15 cellular contexts compared by ENCODE assay signal in the genomic region with DNA sequence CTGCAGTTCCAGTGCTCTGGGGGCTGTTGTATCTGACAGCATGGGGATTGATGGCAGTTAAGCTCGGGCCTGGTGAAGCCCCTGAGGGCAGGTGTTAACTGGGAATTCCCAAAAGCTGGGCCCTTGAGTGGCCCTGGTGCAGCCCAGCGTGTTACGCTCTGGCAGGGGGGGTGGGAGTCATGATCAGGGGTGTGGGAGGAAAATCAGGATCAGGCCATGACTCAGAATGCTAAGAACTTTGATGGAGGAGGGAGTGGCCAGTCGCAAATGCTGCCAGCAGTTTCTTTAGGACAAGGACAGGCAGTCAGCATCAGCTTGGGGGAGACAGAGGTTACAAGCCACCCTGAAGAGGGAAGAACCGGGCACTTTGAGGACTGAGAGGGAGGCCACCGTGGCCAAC. TPM values are rescaled to one million over a fixed set of nuclear protein-coding genes. Genes with fewer than 3 reads are reported as not detected.
DNase-seq lines count a peak whose midpoint lies in the region; ATAC-seq and TF ChIP-seq lines count a peak whose summit lies in the region.
"Had no signal": no experiment of that assay in that cellular context is flagged by ENCODE, and none has a peak within 500 bp of the region (broad histone marks: within the 10 kb centered on the region; RNA-seq: fewer than 3 reads in every experiment).

No MANE protein-coding gene starts in this region.

- H2BK5ac ChIP-seq in neuronal stem cell (ENCODE audit: low read length), result no peak overlapping the region

- CTCF ChIA-PET in Caco-2 (lab: Charles Lee), result interaction anchor here (1.2 to 1.6 kb wide), 2 partner anchors 19 to 64 kb away, joined by 3 to 4 read pairs; a partner anchor contains a TSS

- peak overlapping the region; percentile 52 for H3K4me3 Mint-ChIP-seq in Caco-2 (ENCODE audit: unreplicated experiment)
- H3K4me3 Mint-ChIP-seq: activated CD4-positive, alpha-beta T cell treated with anti-CD3 and anti-CD28 coated beads, Interleukin-2, amount 10 ng/mL, durations not matched to agents 24 days and 14 days; naive thymus-derived CD8-positive, alpha-beta T cell had no signal

- H3K4ac ChIP-seq in neuronal stem cell (ENCODE audit: low read length), result no peak overlapping the region

- no peak overlapping the region for H2AK5ac ChIP-seq in neuronal stem cell (ENCODE audit: low read depth, low read length)

- no peak overlapping the region for H3K18ac ChIP-seq in neuronal stem cell (ENCODE audit: low read length)

- H3K9me3 ChIP-seq in Caco-2, result no peaks in the 10 kb centered on the region
- no peaks in the 10 kb centered on the region for H3K9me3 ChIP-seq in NT2/D1 (ENCODE audit: insufficient read depth, low read length)
- H3K9me3 ChIP-seq in neuronal stem cell (replicated peaks in 1 of 2; ENCODE audit: control insufficient read depth in 2 of 2, insufficient read depth in 1 of 2, low read depth in 1 of 2, low read length in 2 of 2), result peaks cover 0 to 5% of the 10 kb centered on the region in 2 donors
- H3K9me3 ChIP-seq: gastrocnemius medialis, transverse colon had no signal

- no TSS peak for BruUV-seq in Caco-2 (replicated peaks; lab: Mats Ljungman, UMichigan)

- no peak overlapping the region for H2BK12ac ChIP-seq in neuronal stem cell (ENCODE audit: low read length)

- H3K27me3 Mint-ChIP-seq in Caco-2 (ENCODE audit: insufficient read depth, unreplicated experiment), result no peaks in the 10 kb centered on the region
- H3K27me3 Mint-ChIP-seq: activated CD4-positive, alpha-beta T cell treated with anti-CD3 and anti-CD28 coated beads, Interleukin-2, amount 10 ng/mL, durations not matched to agents 24 days and 14 days; naive thymus-derived CD8-positive, alpha-beta T cell had no signal

- H3K27me3 ChIP-seq in Caco-2 (replicated peaks; ENCODE audit: control insufficient read depth, insufficient read depth, low read length), result no peaks in the 10 kb centered on the region
- H3K27me3 ChIP-seq in NT2/D1 (ENCODE audit: insufficient read depth, insufficient read length), result no peaks in the 10 kb centered on the region
- no peaks in the 10 kb centered on the region for H3K27me3 ChIP-seq in neuronal stem cell (ENCODE audit: control insufficient read depth in 3 of 3, insufficient read depth in 3 of 3, low read depth in 1 of 3, low read length in 3 of 3)
- H3K27me3 ChIP-seq: gastrocnemius medialis, transverse colon had no signal

- no peak overlapping the region for H3K4me2 ChIP-seq in neuronal stem cell (ENCODE audit: insufficient read depth, low read length, poor library complexity, severe bottlenecking)

- peaks cover 21% of the 10 kb centered on the region for H3K4me1 Mint-ChIP-seq in Caco-2 (ENCODE audit: low read depth, unreplicated experiment)

- no peak overlapping the region for H4K8ac ChIP-seq in neuronal stem cell (ENCODE audit: low read depth, low read length)

- H3K4me1 ChIP-seq in Caco-2 (peaks cover 15% of the 10 kb centered on the region), NT2/D1 (ENCODE audit: insufficient read depth, insufficient read length) (peaks cover 3% of the 10 kb centered on the region), neuronal stem cell (ENCODE audit: control insufficient read depth in 2 of 2, insufficient read depth in 1 of 2, low read depth in 1 of 2, low read length in 2 of 2) (no peaks in the 10 kb centered on the region)
- H3K4me1 ChIP-seq: gastrocnemius medialis had no signal

- no peak overlapping the region for H3K14ac ChIP-seq in neuronal stem cell (ENCODE audit: low read length)

- POLR2A ChIA-PET in Caco-2 (lab: Charles Lee), result interaction anchor here (0.8 to 1.0 kb wide), 2 partner anchors 20 to 21 kb away, joined by 4 to 5 read pairs; a partner anchor contains a TSS

- H3K23ac ChIP-seq in neuronal stem cell (ENCODE audit: low read depth, low read length, poor library complexity), result no peak overlapping the region

- DNase-seq in Caco-2, result peak; percentile 52 to 67
- DNase-seq in NT2/D1 (ENCODE audit: low read depth, low spot score), result no peak
- peak; percentile 83 for DNase-seq in fibroblast of mammary gland (ENCODE audit: low read depth)
- no peak for DNase-seq in neuronal stem cell (ENCODE audit: low spot score)
- DNase-seq in CD1c-positive myeloid dendritic cell (ENCODE audit: extremely low spot score), result no peak
- no peak for DNase-seq in anterior cingulate cortex (lab: John Stamatoyannopoulos, UW)
- DNase-seq in NCI-H2029 treated with DMSO at 0.1 percent for 48 hours (lab: John Stamatoyannopoulos, UW), result no peak
- DNase-seq: activated CD4-positive, alpha-beta T cell treated with anti-CD3 and anti-CD28 coated beads, Interleukin-2, amount 10 ng/mL, durations not matched to agents 24 days and 14 days; COR-L47; gastrocnemius medialis; HCEC 1CT; naive thymus-derived CD8-positive, alpha-beta T cell; NCI-H2029; transverse colon had no signal

- H3K36me3 ChIP-seq in Caco-2 (ENCODE audit: control insufficient read depth, insufficient read depth, low read length) (peaks cover 2% of the 10 kb centered on the region), NT2/D1 (ENCODE audit: insufficient read depth, insufficient read length, low read length) (peaks cover 56% of the 10 kb centered on the region), neuronal stem cell (replicated peaks in 1 of 2; ENCODE audit: control insufficient read depth in 2 of 2, insufficient read depth in 2 of 2, low read length in 2 of 2) (peaks cover 35 to 76% of the 10 kb centered on the region in 2 donors)

- no peak overlapping the region for H3K27ac ChIP-seq in neuronal stem cell (replicated peaks; ENCODE audit: low read length)
- H3K27ac ChIP-seq: gastrocnemius medialis had no signal

- peaks cover 67% of the 10 kb centered on the region for H3K36me3 Mint-ChIP-seq in Caco-2 (ENCODE audit: insufficient read depth, unreplicated experiment)

- no peak overlapping the region for H2AFZ ChIP-seq in neuronal stem cell (ENCODE audit: low read length)

- no peak overlapping the region for H2BK15ac ChIP-seq in neuronal stem cell (ENCODE audit: low read length)

- intact Hi-C loops in Caco-2 (cut with micrococcal nuclease; ENCODE audit: unreplicated experiment), result no loop called here

- WGBS in neuronal stem cell (ENCODE audit: extremely low coverage in 2 of 2, insufficient read length in 2 of 2, insufficient replicate concordance in 1 of 2), 2 donors, result no CpG with 5 or more reads among the region's 6 CpGs

- peaks cover 9% of the 10 kb centered on the region for H3K79me1 ChIP-seq in neuronal stem cell (ENCODE audit: low read depth, low read length)

- TF ChIP-seq CTCF in Caco-2 (IDR thresholded peaks at IDR 0.05; ENCODE audit: insufficient read depth in 1 of 2, low read depth in 1 of 2, low read length in 1 of 2, severe bottlenecking in 1 of 2, unreplicated experiment in 1 of 2), result no peak
- no peak for TF ChIP-seq CTCF in fibroblast of mammary gland (conservative IDR thresholded peaks at IDR 0.05; ENCODE audit: control insufficient read depth, insufficient read depth, low read depth, low read length)

- no peaks in the 10 kb centered on the region for H3K9me3 Mint-ChIP-seq in Caco-2 (ENCODE audit: unreplicated experiment)
- H3K9me3 Mint-ChIP-seq: activated CD4-positive, alpha-beta T cell treated with anti-CD3 and anti-CD28 coated beads, Interleukin-2, amount 10 ng/mL, durations not matched to agents 24 days and 14 days; naive thymus-derived CD8-positive, alpha-beta T cell had no signal

- H4K91ac ChIP-seq in neuronal stem cell (ENCODE audit: low read depth, low read length, poor library complexity), result no peak overlapping the region

- ATAC-seq in GM18867 (IDR thresholded peaks at IDR 0.05; ENCODE audit: unreplicated experiment), result no peak
- ATAC-seq: naive thymus-derived CD8-positive, alpha-beta T cell had no signal

- peak overlapping the region; percentile 80 for H3K27ac Mint-ChIP-seq in Caco-2 (ENCODE audit: unreplicated experiment)
- H3K27ac Mint-ChIP-seq: activated CD4-positive, alpha-beta T cell treated with anti-CD3 and anti-CD28 coated beads, Interleukin-2, amount 10 ng/mL, durations not matched to agents 24 days and 14 days had no signal

- H2BK120ac ChIP-seq in neuronal stem cell (ENCODE audit: low read depth, low read length), result no peak overlapping the region

- H3K9ac ChIP-seq in NT2/D1 (ENCODE audit: insufficient read length, low read depth) (peak overlapping the region; percentile 50), neuronal stem cell (ENCODE audit: low read depth, low read length, poor library complexity) (peak overlapping the region; percentile 40)

- H3K4me3 ChIP-seq in Caco-2 (ENCODE audit: low read depth, low read length), result no peak overlapping the region
- H3K4me3 ChIP-seq in NT2/D1 (ENCODE audit: insufficient read length, low read depth), result no peak overlapping the region
- H3K4me3 ChIP-seq in fibroblast of mammary gland (ENCODE audit: control insufficient read depth, low read depth, low read length), result no peak overlapping the region
- H3K4me3 ChIP-seq in neuronal stem cell (ENCODE audit: low read length in 2 of 2), result no peak overlapping the region
- H3K4me3 ChIP-seq: gastrocnemius medialis, transverse colon had no signal

RNA-seq across cellular contexts. Expression of a gene that starts 19.6 kb away (rescaled TPM):
- 107 and 126 TPM in 2 replicates for total RNA-seq in Caco-2 (2022)
- 65.3 TPM for polyA plus RNA-seq in neuronal stem cell (2013, experiment 1 of 2)
- polyA plus RNA-seq in neuronal stem cell (2013, experiment 2 of 2), result 66.4 TPM

RNA-seq across cellular contexts. Expression of a gene that starts 23.3 kb away (rescaled TPM):
- total RNA-seq in Caco-2 (2022), result not detected in 2 replicates
- 0.31 TPM for polyA plus RNA-seq in neuronal stem cell (2013, experiment 1 of 2)
- polyA plus RNA-seq in neuronal stem cell (2013, experiment 2 of 2), result 0.44 TPM

RNA-seq across cellular contexts. Expression of a gene that starts 26.7 kb away (rescaled TPM):
- total RNA-seq in Caco-2 (2022), result 0.75 and 0.93 TPM in 2 replicates
- polyA plus RNA-seq in neuronal stem cell (2013, experiment 1 of 2), result 24.3 TPM
- 23.9 TPM for polyA plus RNA-seq in neuronal stem cell (2013, experiment 2 of 2)

RNA-seq across cellular contexts. Expression of a gene that starts 31.7 kb away (rescaled TPM):
- total RNA-seq in Caco-2 (2022), result 102 and 104 TPM in 2 replicates
- 63.1 TPM for polyA plus RNA-seq in neuronal stem cell (2013, experiment 1 of 2)
- polyA plus RNA-seq in neuronal stem cell (2013, experiment 2 of 2), result 64.7 TPM

Comparison
In these comparisons a context has a peak if more than half of its experiments do, and no peak if none do; other contexts are left out.
1. DNase-seq: peak in Caco-2 (2 of 2) and fibroblast of mammary gland (single experiment); none in NT2/D1 (single experiment), neuronal stem cell (single experiment), CD1c-positive myeloid dendritic cell (single experiment), anterior cingulate cortex (0 of 58) and NCI-H2029 treated with DMSO at 0.1 percent for 48 hours (single experiment).